In genomic region chr2:207144191-207144795, GRCh38 we compare ENCODE assay signal across 9 cellular contexts. TPM values are rescaled to one million over a fixed set of nuclear protein-coding genes. Genes with fewer than 3 reads are reported as not detected.
A peak's percentile ranks its signal among the peaks of the same experiment; 100 is the strongest.
DNase-seq lines count a peak whose midpoint lies in the region; ATAC-seq, FAIRE-seq and TF ChIP-seq lines count a peak whose summit lies in the region.
"Had no signal": no experiment of that assay in that cellular context is flagged by ENCODE, and none has a peak within 500 bp of the region (broad histone marks: within the 10 kb centered on the region; RNA-seq: fewer than 3 reads in every experiment).

No MANE protein-coding gene starts in this region.

- in situ Hi-C loops in HepG2 (cut with HindIII; ENCODE audit: extremely low pct_ligation_motif_present, low pct_unique_long_range_greater_than_20kb) = no loop called here

- H3K27ac ChIP-seq in liver (ENCODE audit: low read depth in 1 of 2, low read length in 2 of 2) = peak overlapping the region; percentile 74 to 79
- H3K27ac ChIP-seq in HepG2 (ENCODE audit: extremely low read length, insufficient read depth, low read length) = no peak overlapping the region
- H3K27ac ChIP-seq in aorta (ENCODE audit: low read depth in 1 of 2, low read length in 2 of 2) = peak overlapping the region; percentile 65 to 76

- H3K36me3 ChIP-seq in liver (ENCODE audit: control insufficient read depth in 4 of 4, insufficient read depth in 3 of 4, low read depth in 1 of 4, low read length in 3 of 4) (peaks cover 0 to 3% (median under 1%) of the 10 kb centered on the region in 4 donors), HepG2 (replicated peaks in 1 of 2; ENCODE audit: control insufficient read depth in 1 of 2, insufficient read depth in 2 of 2, low read length in 2 of 2) (no peaks in the 10 kb centered on the region), aorta (ENCODE audit: control insufficient read depth in 1 of 2, insufficient read depth in 2 of 2, low read length in 1 of 2) (peaks cover 0 to 1% of the 10 kb centered on the region in 2 donors)

- 88% methylated on average over 3 of the region's 3 CpGs for WGBS in liver
- WGBS in HepG2 (ENCODE audit: low lambda C conversion rate) = 90% methylated on average over 3 of the region's 3 CpGs
- 85 to 91% methylated on average over 3 of the region's 3 CpGs for WGBS in aorta, 2 donors

- H3K27me3 ChIP-seq in liver (ENCODE audit: control insufficient read depth in 4 of 4, insufficient read depth in 4 of 4, low read length in 3 of 4) (no peaks in the 10 kb centered on the region), HepG2 (ENCODE audit: control insufficient read depth in 1 of 2, insufficient read depth in 2 of 2, low read length in 2 of 2) (no peaks in the 10 kb centered on the region), aorta (ENCODE audit: control insufficient read depth in 1 of 2, insufficient read depth in 2 of 2, low read length in 1 of 2) (no peaks in the 10 kb centered on the region)

- no peak for TF ChIP-seq POLR2A in HepG2 (IDR thresholded peaks at IDR 0.05; ENCODE audit: insufficient read depth in 1 of 2, low read depth in 2 of 2, low read length in 2 of 2)

- H3K4me2 ChIP-seq in HepG2 (ENCODE audit: low read depth, low read length) = no peak overlapping the region

- TF ChIP-seq EP300 in HepG2 (IDR thresholded peaks at IDR 0.05; ENCODE audit: low read depth in 2 of 2, low read length in 2 of 2) = no peak
- no peak for TF ChIP-seq EP300 in HepG2 (CRISPR knock-in tag; IDR thresholded peaks at IDR 0.05; ENCODE audit: borderline replicate concordance)

- H3K36me3 Mint-ChIP-seq in chondrocyte (ENCODE audit: low read depth) (peaks cover 19% of the 10 kb centered on the region), nephron progenitor cell (ENCODE audit: low read depth) (peaks cover 41% of the 10 kb centered on the region)

- H3K9me3 ChIP-seq in liver (ENCODE audit: control insufficient read depth in 4 of 4, low read length in 3 of 4) (no peaks in the 10 kb centered on the region), HepG2 (ENCODE audit: low read length) (no peaks in the 10 kb centered on the region), aorta (ENCODE audit: control insufficient read depth, low read length) (no peaks in the 10 kb centered on the region)

- no peak overlapping the region for H2AFZ ChIP-seq in HepG2 (ENCODE audit: low read length)

- intact Hi-C loops in HepG2 (cut with micrococcal nuclease; ENCODE audit: unreplicated experiment) = no loop called here
- intact Hi-C loops in aorta (cut with DNase I) = no loop called here

- H3K4me3 ChIP-seq in liver (ENCODE audit: low read depth in 1 of 3, low read length in 3 of 3) (no peak overlapping the region), HepG2 (replicated peaks in 1 of 3; ENCODE audit: insufficient read depth in 1 of 3, low read depth in 2 of 3, low read length in 3 of 3) (no peak overlapping the region), aorta (ENCODE audit: low read length in 2 of 2) (no peak overlapping the region)

- H3K9me3 Mint-ChIP-seq in chondrocyte (ENCODE audit: low read depth) (no peaks in the 10 kb centered on the region), nephron progenitor cell (no peaks in the 10 kb centered on the region)

- no TSS peak for BruUV-seq in HepG2 (replicated peaks; lab: Mats Ljungman, UMichigan)

- H3K27ac Mint-ChIP-seq in chondrocyte (ENCODE audit: unreplicated experiment) = peak overlapping the region; percentile 87
- peak overlapping the region; percentile 99 for H3K27ac Mint-ChIP-seq in nephron progenitor cell

- H3K4me3 Mint-ChIP-seq in chondrocyte (ENCODE audit: unreplicated experiment) (peak overlapping the region; percentile 51), nephron progenitor cell (peak overlapping the region; percentile 64)

- H3K9ac ChIP-seq in liver (ENCODE audit: low read depth in 1 of 2, low read length in 2 of 2) (no peak overlapping the region), HepG2 (ENCODE audit: insufficient read depth, low read depth, low read length) (no peak overlapping the region)

- H3K79me2 ChIP-seq in HepG2 (ENCODE audit: insufficient read depth, low read length) = no peaks in the 10 kb centered on the region

- H3K4me1 ChIP-seq in liver (ENCODE audit: control insufficient read depth in 4 of 4, insufficient read depth in 4 of 4, low read length in 3 of 4) (peaks cover 0 to 16% (median 7%) of the 10 kb centered on the region in 4 donors), HepG2 (ENCODE audit: insufficient read depth, low read length) (0 out of 2 replicates have a peak, but pooled peaks cover 8% of the 10 kb centered on the region), aorta (ENCODE audit: control insufficient read depth in 1 of 2, insufficient read depth in 2 of 2, low read length in 2 of 2) (peaks cover 18 to 35% of the 10 kb centered on the region in 2 donors)

- ATAC-seq in HepG2 (no peak), aorta (ENCODE audit: low FRiP score) (no peak), HG03439 (IDR thresholded peaks at IDR 0.05; ENCODE audit: unreplicated experiment) (no peak)

- H3K4me1 Mint-ChIP-seq in chondrocyte (ENCODE audit: low read depth) (peaks cover 89% of the 10 kb centered on the region), nephron progenitor cell (peaks cover 89% of the 10 kb centered on the region)

- H3K27me3 Mint-ChIP-seq in chondrocyte (ENCODE audit: low read depth) (no peaks in the 10 kb centered on the region), nephron progenitor cell (ENCODE audit: low read depth, poor library complexity) (peaks cover 2% of the 10 kb centered on the region)

- H4K20me1 ChIP-seq in HepG2 (ENCODE audit: insufficient read depth, low read length) = no peaks in the 10 kb centered on the region

- POLR2A ChIA-PET in HepG2 (lab: Yijun Ruan, JAX) = no interaction called here

- no peak for TF ChIP-seq CTCF in liver (IDR thresholded peaks at IDR 0.05; ENCODE audit: low read depth, low read length, missing input control)
- TF ChIP-seq CTCF in HepG2 (CRISPR knock-in tag; IDR thresholded peaks at IDR 0.05) = no peak
- no peak for TF ChIP-seq CTCF in chondrocyte (IDR thresholded peaks at IDR 0.05)
- TF ChIP-seq CTCF in nephron progenitor cell (IDR thresholded peaks at IDR 0.05) = no peak

- CTCF ChIA-PET in HepG2 (lab: Yijun Ruan, JAX; ENCODE audit: low intra/inter-chr PET ratio, low total read pairs) = no interaction called here

- TF ChIP-seq RAD21 in liver (IDR thresholded peaks at IDR 0.05) (no peak), HepG2 (CRISPR knock-in tag; IDR thresholded peaks at IDR 0.05) (no peak)

- DNase-seq in HepG2 (ENCODE audit: low spot score) = no peak
- DNase-seq in chondrocyte (ENCODE audit: low spot score) = no peak
- no peak for DNase-seq in nephron progenitor cell
- DNase-seq in aorta = no peak
- no peak for DNase-seq in stimulated activated CD4-positive, alpha-beta T cell treated with anti-CD3 and anti-CD28 coated beads, Interleukin-2, amount 100 ng/mL, for 24 hours
- DNase-seq in glomerular visceral epithelial cell (ENCODE audit: extremely low spot score) = no peak
- DNase-seq: SHP77 had no signal

- FAIRE-seq in HepG2 (lab: Jason Lieb, UNC) = no peak

TF ChIP-seq in liver, 16 proteins besides CTCF, POLR2A, EP300 and RAD21 (continues in another document):
- TF ChIP-seq NR2F2 (IDR thresholded peaks at IDR 0.05) (no peak), FOXA2 (IDR thresholded peaks at IDR 0.05) (no peak), EGR1 (IDR thresholded peaks at IDR 0.05; ENCODE audit: low read depth in 2 of 2) (no peak), YY1 (IDR thresholded peaks at IDR 0.05) (no peak)

TF ChIP-seq in HepG2, 621 proteins besides CTCF, POLR2A, EP300 and RAD21 (continues in another document):
- TF ChIP-seq ZFAT (CRISPR knock-in tag; conservative IDR thresholded peaks at IDR 0.05) = no peak
- no peak for TF ChIP-seq ZNF878 (CRISPR knock-in tag; IDR thresholded peaks at IDR 0.05)
- TF ChIP-seq ZSCAN5A (CRISPR knock-in tag; IDR thresholded peaks at IDR 0.05; ENCODE audit: borderline replicate concordance) = no peak
- no peak for TF ChIP-seq SP5 (CRISPR knock-in tag; IDR thresholded peaks at IDR 0.05; ENCODE audit: borderline replicate concordance, low read depth)
- no peak for TF ChIP-seq ZBTB7B (CRISPR knock-in tag; IDR thresholded peaks at IDR 0.05)

RNA-seq across cellular contexts. Expression of gene KLF7, which starts 21.5 kb away (rescaled TPM):
- 10 to 100 TPM in 1 of 2 donors, 1 to 10 TPM in 1; 5.1 to 11.5 TPM for total RNA-seq in liver
- 1 to 10 TPM; 1.9 to 3.8 TPM for polyA plus RNA-seq in liver
- 1.9 and 2.6 TPM in 2 replicates for total RNA-seq in HepG2 (2016; rRNA removed; fragmentation: Illumina TruSeq; extraction: Trizol)
- 1.4 and 2.0 TPM in 2 replicates for total RNA-seq in HepG2 (2016; cell fraction: cytosol; rRNA removed; fragmentation: Illumina TruSeq; extraction: Trizol; ENCODE audit: low read depth)
- total RNA-seq in HepG2 (2016; cell fraction: insoluble cytoplasmic fraction; rRNA removed; fragmentation: Illumina TruSeq; extraction: Trizol) = 2.4 and 3.0 TPM in 2 replicates
- total RNA-seq in HepG2 (2016; cell fraction: membrane; rRNA removed; fragmentation: Illumina TruSeq; extraction: Trizol) = 0.93 and 1.1 TPM in 2 replicates
- 2.5 and 4.1 TPM in 2 replicates for total RNA-seq in HepG2 (2016; cell fraction: nucleus; rRNA removed; fragmentation: Illumina TruSeq; extraction: Trizol)
- polyA plus RNA-seq in HepG2 (2011; rRNA removed) = 5.4 and 6.3 TPM in 2 replicates
- 4.0 and 4.2 TPM in 2 replicates for polyA plus RNA-seq in HepG2 (2011; cell fraction: cytosol; rRNA removed)
- polyA plus RNA-seq in HepG2 (2011; cell fraction: nucleus; rRNA removed) = 21.1 and 21.4 TPM in 2 replicates
- polyA plus RNA-seq in HepG2 (2012) = 6.5 and 7.0 TPM in 2 replicates
- polyA plus RNA-seq in HepG2 (2016; cell fraction: cytosol; fragmentation: Illumina TruSeq; extraction: Trizol; ENCODE audit: low read depth) = 0.11 and 0.31 TPM in 2 replicates
- 1.3 and 1.4 TPM in 2 replicates for polyA plus RNA-seq in HepG2 (2016; cell fraction: insoluble cytoplasmic fraction; fragmentation: Illumina TruSeq; extraction: Trizol; ENCODE audit: low read depth)
- polyA plus RNA-seq in HepG2 (2016; cell fraction: membrane; fragmentation: Illumina TruSeq; extraction: Trizol; ENCODE audit: low read depth) = 0.61 and 1.3 TPM in 2 replicates
- polyA plus RNA-seq in HepG2 (2016; cell fraction: nucleus; fragmentation: Illumina TruSeq; extraction: Trizol; ENCODE audit: insufficient read depth, low read depth) = 3.3 TPM in 2 replicates
- 7.1 and 25.2 TPM in 2 replicates for polyA minus RNA-seq in HepG2 (2011; rRNA and poly(A)+ RNA removed; ENCODE audit: low replicate concordance)
- 2.5 and 3.4 TPM in 2 replicates for polyA minus RNA-seq in HepG2 (2011; cell fraction: cytosol; rRNA and poly(A)+ RNA removed)
- 18.7 and 20.8 TPM in 2 replicates for polyA minus RNA-seq in HepG2 (2011; cell fraction: nucleus; rRNA and poly(A)+ RNA removed)
- total RNA-seq in chondrocyte = 37.5 to 46.2 TPM (median 38.5 TPM) in 3 replicates
- 10 to 100 TPM; 74.5 to 90.9 TPM for total RNA-seq in aorta
- 1 to 10 TPM; 5.8 to 6.3 TPM for polyA plus RNA-seq in aorta
